In the genomic region with DNA sequence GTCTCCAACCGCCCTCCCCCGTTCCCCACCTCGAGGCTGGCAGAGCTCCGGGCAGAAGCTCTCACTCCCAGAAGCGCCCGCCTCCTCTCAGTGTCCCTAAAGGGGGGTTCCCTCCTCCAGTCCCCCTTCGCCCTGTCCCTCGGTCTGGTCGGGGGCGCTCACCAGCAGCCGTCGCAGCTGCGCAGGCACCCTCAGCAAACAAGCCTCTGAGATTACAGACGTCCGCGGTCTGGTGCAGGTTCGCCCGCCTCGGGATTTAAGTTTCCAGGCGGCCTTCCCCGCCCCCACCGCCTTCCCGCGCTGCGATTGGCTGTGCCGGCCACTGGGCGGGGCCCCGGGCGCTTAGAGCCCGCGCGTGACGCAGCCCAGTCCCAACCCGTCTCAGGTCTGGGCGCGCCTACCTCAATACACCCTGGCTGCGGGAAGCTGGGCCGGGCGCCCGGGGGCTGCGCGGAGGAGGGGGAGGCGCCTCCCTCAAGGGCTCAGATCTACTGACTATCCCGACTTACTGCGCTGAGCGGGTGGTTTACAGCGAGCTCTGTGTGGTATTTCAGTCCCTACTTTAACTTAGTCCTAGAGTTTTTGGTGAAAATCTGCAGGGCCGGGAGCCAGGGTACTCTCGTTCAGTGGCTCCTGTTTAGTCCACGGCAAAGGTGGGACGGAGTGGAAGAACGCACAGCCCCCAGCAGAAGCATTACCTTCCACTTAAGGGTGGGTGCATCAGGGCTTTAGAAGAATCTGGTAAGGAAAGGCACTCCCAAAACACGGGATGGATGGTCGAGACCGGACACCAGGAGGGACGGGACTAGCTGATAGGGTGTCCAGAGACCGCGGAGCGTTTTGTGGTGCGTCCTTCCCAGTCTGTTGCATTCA, we compare ENCODE assay signal across 1 cellular context.
A peak's percentile ranks its signal among the peaks of the same experiment; 100 is the strongest.
TF ChIP-seq lines count a peak whose summit lies in the region.

A gene (minus strand): TSS at position 234 of the 873 bp plus-strand sequence. CDS start 1,099 bp downstream, outside the sequence.

TF ChIP-seq in HepG2, 621 proteins besides CTCF, POLR2A, EP300 and RAD21 (continued from another document):
- TF ChIP-seq, protein P1, sequence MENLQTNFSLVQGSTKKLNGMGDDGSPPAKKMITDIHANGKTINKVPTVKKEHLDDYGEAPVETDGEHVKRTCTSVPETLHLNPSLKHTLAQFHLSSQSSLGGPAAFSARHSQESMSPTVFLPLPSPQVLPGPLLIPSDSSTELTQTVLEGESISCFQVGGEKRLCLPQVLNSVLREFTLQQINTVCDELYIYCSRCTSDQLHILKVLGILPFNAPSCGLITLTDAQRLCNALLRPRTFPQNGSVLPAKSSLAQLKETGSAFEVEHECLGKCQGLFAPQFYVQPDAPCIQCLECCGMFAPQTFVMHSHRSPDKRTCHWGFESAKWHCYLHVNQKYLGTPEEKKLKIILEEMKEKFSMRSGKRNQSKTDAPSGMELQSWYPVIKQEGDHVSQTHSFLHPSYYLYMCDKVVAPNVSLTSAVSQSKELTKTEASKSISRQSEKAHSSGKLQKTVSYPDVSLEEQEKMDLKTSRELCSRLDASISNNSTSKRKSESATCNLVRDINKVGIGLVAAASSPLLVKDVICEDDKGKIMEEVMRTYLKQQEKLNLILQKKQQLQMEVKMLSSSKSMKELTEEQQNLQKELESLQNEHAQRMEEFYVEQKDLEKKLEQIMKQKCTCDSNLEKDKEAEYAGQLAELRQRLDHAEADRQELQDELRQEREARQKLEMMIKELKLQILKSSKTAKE (CRISPR knock-in tag; IDR thresholded peaks at IDR 0.05; ENCODE audit: borderline replicate concordance): no peak
- TF ChIP-seq, protein P2, sequence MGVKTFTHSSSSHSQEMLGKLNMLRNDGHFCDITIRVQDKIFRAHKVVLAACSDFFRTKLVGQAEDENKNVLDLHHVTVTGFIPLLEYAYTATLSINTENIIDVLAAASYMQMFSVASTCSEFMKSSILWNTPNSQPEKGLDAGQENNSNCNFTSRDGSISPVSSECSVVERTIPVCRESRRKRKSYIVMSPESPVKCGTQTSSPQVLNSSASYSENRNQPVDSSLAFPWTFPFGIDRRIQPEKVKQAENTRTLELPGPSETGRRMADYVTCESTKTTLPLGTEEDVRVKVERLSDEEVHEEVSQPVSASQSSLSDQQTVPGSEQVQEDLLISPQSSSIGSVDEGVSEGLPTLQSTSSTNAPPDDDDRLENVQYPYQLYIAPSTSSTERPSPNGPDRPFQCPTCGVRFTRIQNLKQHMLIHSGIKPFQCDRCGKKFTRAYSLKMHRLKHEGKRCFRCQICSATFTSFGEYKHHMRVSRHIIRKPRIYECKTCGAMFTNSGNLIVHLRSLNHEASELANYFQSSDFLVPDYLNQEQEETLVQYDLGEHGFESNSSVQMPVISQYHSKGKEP (CRISPR knock-in tag; IDR thresholded peaks at IDR 0.05): no peak
- TF ChIP-seq ZFY (CRISPR knock-in tag; IDR thresholded peaks at IDR 0.05) (peak; percentile 68), ZNF33B (CRISPR knock-in tag; IDR thresholded peaks at IDR 0.05) (no peak), SOX5 (CRISPR knock-in tag; IDR thresholded peaks at IDR 0.05; ENCODE audit: borderline replicate concordance) (no peak), GABPA (IDR thresholded peaks at IDR 0.05; ENCODE audit: low read depth, low read length) (no peak), GABPA (CRISPR knock-in tag; IDR thresholded peaks at IDR 0.05; ENCODE audit: low read depth) (no peak), HNF4A (CRISPR knock-in tag; IDR thresholded peaks at IDR 0.05) (no peak), ZNF75D (CRISPR knock-in tag; IDR thresholded peaks at IDR 0.05; ENCODE audit: borderline replicate concordance) (no peak), KMT2B (CRISPR knock-in tag; IDR thresholded peaks at IDR 0.05) (peak; percentile 45; the same call in 1 of the 2 replicates), ZNF552 (CRISPR knock-in tag; IDR thresholded peaks at IDR 0.05; ENCODE audit: borderline replicate concordance) (no peak), SP2 (CRISPR knock-in tag; IDR thresholded peaks at IDR 0.05) (peak; percentile 48; the same call in 1 of the 2 replicates), SRSF4 (IDR thresholded peaks at IDR 0.05; ENCODE audit: low read depth, low read length, poor library complexity, severe bottlenecking) (no peak), ZNF598 (CRISPR knock-in tag; IDR thresholded peaks at IDR 0.05; ENCODE audit: borderline replicate concordance) (no peak), ZNF782 (CRISPR knock-in tag; IDR thresholded peaks at IDR 0.05; ENCODE audit: borderline replicate concordance) (0 out of 2 replicates have a peak, but pooled peaks have one; percentile 39), NCOA1 (CRISPR knock-in tag; IDR thresholded peaks at IDR 0.05) (no peak), MED8 (CRISPR knock-in tag; IDR thresholded peaks at IDR 0.05; ENCODE audit: insufficient replicate concordance) (no peak), ZNF296 (CRISPR knock-in tag; conservative IDR thresholded peaks at IDR 0.05) (no peak), TOE1 (CRISPR knock-in tag; IDR thresholded peaks at IDR 0.05) (no peak), ZNF761 (CRISPR knock-in tag; conservative IDR thresholded peaks at IDR 0.05) (no peak; the same call in 1 of the 2 replicates), ZNF3 (CRISPR knock-in tag; IDR thresholded peaks at IDR 0.05) (no peak)
- TF ChIP-seq, protein P3, sequence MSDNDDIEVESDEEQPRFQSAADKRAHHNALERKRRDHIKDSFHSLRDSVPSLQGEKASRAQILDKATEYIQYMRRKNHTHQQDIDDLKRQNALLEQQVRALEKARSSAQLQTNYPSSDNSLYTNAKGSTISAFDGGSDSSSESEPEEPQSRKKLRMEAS (IDR thresholded peaks at IDR 0.05): peak; percentile 50
- TF ChIP-seq, protein P4, sequence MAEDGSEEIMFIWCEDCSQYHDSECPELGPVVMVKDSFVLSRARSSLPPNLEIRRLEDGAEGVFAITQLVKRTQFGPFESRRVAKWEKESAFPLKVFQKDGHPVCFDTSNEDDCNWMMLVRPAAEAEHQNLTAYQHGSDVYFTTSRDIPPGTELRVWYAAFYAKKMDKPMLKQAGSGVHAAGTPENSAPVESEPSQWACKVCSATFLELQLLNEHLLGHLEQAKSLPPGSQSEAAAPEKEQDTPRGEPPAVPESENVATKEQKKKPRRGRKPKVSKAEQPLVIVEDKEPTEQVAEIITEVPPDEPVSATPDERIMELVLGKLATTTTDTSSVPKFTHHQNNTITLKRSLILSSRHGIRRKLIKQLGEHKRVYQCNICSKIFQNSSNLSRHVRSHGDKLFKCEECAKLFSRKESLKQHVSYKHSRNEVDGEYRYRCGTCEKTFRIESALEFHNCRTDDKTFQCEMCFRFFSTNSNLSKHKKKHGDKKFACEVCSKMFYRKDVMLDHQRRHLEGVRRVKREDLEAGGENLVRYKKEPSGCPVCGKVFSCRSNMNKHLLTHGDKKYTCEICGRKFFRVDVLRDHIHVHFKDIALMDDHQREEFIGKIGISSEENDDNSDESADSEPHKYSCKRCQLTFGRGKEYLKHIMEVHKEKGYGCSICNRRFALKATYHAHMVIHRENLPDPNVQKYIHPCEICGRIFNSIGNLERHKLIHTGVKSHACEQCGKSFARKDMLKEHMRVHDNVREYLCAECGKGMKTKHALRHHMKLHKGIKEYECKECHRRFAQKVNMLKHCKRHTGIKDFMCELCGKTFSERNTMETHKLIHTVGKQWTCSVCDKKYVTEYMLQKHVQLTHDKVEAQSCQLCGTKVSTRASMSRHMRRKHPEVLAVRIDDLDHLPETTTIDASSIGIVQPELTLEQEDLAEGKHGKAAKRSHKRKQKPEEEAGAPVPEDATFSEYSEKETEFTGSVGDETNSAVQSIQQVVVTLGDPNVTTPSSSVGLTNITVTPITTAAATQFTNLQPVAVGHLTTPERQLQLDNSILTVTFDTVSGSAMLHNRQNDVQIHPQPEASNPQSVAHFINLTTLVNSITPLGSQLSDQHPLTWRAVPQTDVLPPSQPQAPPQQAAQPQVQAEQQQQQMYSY (CRISPR knock-in tag; IDR thresholded peaks at IDR 0.05): peak; percentile 96
- TF ChIP-seq, protein P5, sequence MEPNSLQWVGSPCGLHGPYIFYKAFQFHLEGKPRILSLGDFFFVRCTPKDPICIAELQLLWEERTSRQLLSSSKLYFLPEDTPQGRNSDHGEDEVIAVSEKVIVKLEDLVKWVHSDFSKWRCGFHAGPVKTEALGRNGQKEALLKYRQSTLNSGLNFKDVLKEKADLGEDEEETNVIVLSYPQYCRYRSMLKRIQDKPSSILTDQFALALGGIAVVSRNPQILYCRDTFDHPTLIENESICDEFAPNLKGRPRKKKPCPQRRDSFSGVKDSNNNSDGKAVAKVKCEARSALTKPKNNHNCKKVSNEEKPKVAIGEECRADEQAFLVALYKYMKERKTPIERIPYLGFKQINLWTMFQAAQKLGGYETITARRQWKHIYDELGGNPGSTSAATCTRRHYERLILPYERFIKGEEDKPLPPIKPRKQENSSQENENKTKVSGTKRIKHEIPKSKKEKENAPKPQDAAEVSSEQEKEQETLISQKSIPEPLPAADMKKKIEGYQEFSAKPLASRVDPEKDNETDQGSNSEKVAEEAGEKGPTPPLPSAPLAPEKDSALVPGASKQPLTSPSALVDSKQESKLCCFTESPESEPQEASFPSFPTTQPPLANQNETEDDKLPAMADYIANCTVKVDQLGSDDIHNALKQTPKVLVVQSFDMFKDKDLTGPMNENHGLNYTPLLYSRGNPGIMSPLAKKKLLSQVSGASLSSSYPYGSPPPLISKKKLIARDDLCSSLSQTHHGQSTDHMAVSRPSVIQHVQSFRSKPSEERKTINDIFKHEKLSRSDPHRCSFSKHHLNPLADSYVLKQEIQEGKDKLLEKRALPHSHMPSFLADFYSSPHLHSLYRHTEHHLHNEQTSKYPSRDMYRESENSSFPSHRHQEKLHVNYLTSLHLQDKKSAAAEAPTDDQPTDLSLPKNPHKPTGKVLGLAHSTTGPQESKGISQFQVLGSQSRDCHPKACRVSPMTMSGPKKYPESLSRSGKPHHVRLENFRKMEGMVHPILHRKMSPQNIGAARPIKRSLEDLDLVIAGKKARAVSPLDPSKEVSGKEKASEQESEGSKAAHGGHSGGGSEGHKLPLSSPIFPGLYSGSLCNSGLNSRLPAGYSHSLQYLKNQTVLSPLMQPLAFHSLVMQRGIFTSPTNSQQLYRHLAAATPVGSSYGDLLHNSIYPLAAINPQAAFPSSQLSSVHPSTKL (CRISPR knock-in tag; IDR thresholded peaks at IDR 0.05): peak; percentile 4; the same call in 1 of the 2 replicates
- TF ChIP-seq, protein P6, sequence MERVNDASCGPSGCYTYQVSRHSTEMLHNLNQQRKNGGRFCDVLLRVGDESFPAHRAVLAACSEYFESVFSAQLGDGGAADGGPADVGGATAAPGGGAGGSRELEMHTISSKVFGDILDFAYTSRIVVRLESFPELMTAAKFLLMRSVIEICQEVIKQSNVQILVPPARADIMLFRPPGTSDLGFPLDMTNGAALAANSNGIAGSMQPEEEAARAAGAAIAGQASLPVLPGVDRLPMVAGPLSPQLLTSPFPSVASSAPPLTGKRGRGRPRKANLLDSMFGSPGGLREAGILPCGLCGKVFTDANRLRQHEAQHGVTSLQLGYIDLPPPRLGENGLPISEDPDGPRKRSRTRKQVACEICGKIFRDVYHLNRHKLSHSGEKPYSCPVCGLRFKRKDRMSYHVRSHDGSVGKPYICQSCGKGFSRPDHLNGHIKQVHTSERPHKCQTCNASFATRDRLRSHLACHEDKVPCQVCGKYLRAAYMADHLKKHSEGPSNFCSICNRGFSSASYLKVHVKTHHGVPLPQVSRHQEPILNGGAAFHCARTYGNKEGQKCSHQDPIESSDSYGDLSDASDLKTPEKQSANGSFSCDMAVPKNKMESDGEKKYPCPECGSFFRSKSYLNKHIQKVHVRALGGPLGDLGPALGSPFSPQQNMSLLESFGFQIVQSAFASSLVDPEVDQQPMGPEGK (CRISPR knock-in tag; IDR thresholded peaks at IDR 0.05): peak; percentile 67
- TF ChIP-seq, protein P7, sequence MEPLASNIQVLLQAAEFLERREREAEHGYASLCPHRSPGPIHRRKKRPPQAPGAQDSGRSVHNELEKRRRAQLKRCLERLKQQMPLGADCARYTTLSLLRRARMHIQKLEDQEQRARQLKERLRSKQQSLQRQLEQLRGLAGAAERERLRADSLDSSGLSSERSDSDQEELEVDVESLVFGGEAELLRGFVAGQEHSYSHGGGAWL (CRISPR knock-in tag; IDR thresholded peaks at IDR 0.05): 0 out of 2 replicates have a peak, but pooled peaks have one; percentile 25
